ENCODE assay signal across 11 cellular contexts in the genomic region with DNA sequence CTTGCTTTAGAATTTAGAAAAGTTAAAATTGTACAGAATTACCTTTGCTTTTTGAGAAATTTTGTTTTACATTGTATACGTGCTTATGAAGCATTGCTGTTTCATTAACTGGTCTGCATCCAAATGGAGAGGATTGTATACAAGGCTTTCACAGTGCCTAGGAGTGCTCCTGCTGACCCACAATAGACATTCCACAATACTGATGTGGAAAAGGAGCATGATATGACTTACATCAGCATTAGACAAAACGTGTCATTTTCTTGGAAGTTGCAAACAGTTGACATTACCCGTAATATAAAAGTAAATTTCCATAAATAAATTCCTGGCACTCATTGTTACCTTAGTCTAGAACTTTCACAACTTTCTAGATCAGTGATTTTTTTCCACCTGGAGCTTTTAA. TPM values are rescaled to one million over a fixed set of nuclear protein-coding genes. Genes with fewer than 3 reads are reported as not detected.
DNase-seq lines count a peak whose midpoint lies in the region; ATAC-seq and TF ChIP-seq lines count a peak whose summit lies in the region.
"Had no signal": no experiment of that assay in that cellular context is flagged by ENCODE, and none has a peak within 500 bp of the region (broad histone marks: within the 10 kb centered on the region; RNA-seq: fewer than 3 reads in every experiment).

No MANE protein-coding gene starts in this region.

- H3K27ac Mint-ChIP-seq in naive thymus-derived CD4-positive, alpha-beta T cell: no peak overlapping the region

- H3K36me3 Mint-ChIP-seq in naive thymus-derived CD4-positive, alpha-beta T cell: peaks cover 0 to 4% (median 0%) of the 10 kb centered on the region in 5 donors

- H3K4me3 Mint-ChIP-seq in naive thymus-derived CD4-positive, alpha-beta T cell: peak overlapping the region in 2 of 10 donors; percentile 5 to 72

- H2AFZ ChIP-seq in smooth muscle cell (ENCODE audit: low read depth): no peak overlapping the region

- DNase-seq in foreskin fibroblast (peak in 1 of 2 donors; percentile 23), smooth muscle cell (lab: John Stamatoyannopoulos, UW; ENCODE audit: unreplicated experiment) (no peak), NCI-H1092 treated with DMSO at 0.1 percent for 48 hours (lab: John Stamatoyannopoulos, UW) (no peak)
- DNase-seq in naive thymus-derived CD4-positive, alpha-beta T cell: no peak
- DNase-seq: adrenal gland, DMS53, Peyer's patch, uterus had no signal

- H3K9me3 ChIP-seq in HEK293 (ENCODE audit: control insufficient read depth, insufficient read depth, low read depth, low read length): no peaks in the 10 kb centered on the region
- H3K9me3 ChIP-seq in smooth muscle cell (replicated peaks; ENCODE audit: low read depth): no peaks in the 10 kb centered on the region
- no peaks in the 10 kb centered on the region for H3K9me3 ChIP-seq in naive thymus-derived CD4-positive, alpha-beta T cell (ENCODE audit: control insufficient read depth in 2 of 3, low read length in 3 of 3)
- H3K9me3 ChIP-seq: adrenal gland, Peyer's patch, uterus had no signal

- POLR2A ChIA-PET in HEK293 (lab: Yijun Ruan, JAX): no interaction called here
- POLR2A ChIA-PET in naive thymus-derived CD4-positive, alpha-beta T cell (lab: Charles Lee): no interaction called here

- intact Hi-C loops in naive thymus-derived CD4-positive, alpha-beta T cell (cut with micrococcal nuclease): no loop called here

- H3K27me3 Mint-ChIP-seq in naive thymus-derived CD4-positive, alpha-beta T cell: peaks cover 33 to 54% (median 51%) of the 10 kb centered on the region in 5 donors

- no peak for ATAC-seq in GM18858 (IDR thresholded peaks at IDR 0.05; ENCODE audit: unreplicated experiment)
- ATAC-seq in naive thymus-derived CD4-positive, alpha-beta T cell: no peak

- H3K4me1 ChIP-seq in HEK293 (ENCODE audit: control insufficient read depth, insufficient read depth, low read length): peaks cover 19% of the 10 kb centered on the region
- H3K4me1 ChIP-seq in smooth muscle cell (ENCODE audit: low read depth): peaks cover 19% of the 10 kb centered on the region
- H3K4me1 ChIP-seq in naive thymus-derived CD4-positive, alpha-beta T cell (ENCODE audit: control insufficient read depth in 2 of 2, insufficient read depth in 2 of 2, low read length in 2 of 2): no peaks in the 10 kb centered on the region
- H3K4me1 ChIP-seq: uterus had no signal

- H3K4me1 Mint-ChIP-seq in naive thymus-derived CD4-positive, alpha-beta T cell: peaks cover 4 to 17% (median 10%) of the 10 kb centered on the region in 7 donors

- no peak overlapping the region for H3K9ac ChIP-seq in smooth muscle cell (ENCODE audit: low read depth)

- CTCF ChIA-PET in HEK293 (lab: Yijun Ruan, JAX): no interaction called here
- CTCF ChIA-PET in naive thymus-derived CD4-positive, alpha-beta T cell (lab: Charles Lee): no interaction called here

- no peaks in the 10 kb centered on the region; a peak in 1 of 3 replicates for H3K36me3 ChIP-seq in HEK293 (ENCODE audit: control insufficient read depth in 2 of 2, insufficient read depth in 1 of 2, low read length in 2 of 2)
- no peaks in the 10 kb centered on the region for H3K36me3 ChIP-seq in smooth muscle cell (ENCODE audit: low read depth)
- H3K36me3 ChIP-seq in naive thymus-derived CD4-positive, alpha-beta T cell (ENCODE audit: control insufficient read depth in 2 of 3, insufficient read depth in 3 of 3, low read length in 3 of 3): no peaks in the 10 kb centered on the region
- H3K36me3 ChIP-seq: adrenal gland, Peyer's patch, uterus had no signal

- H4K20me1 ChIP-seq in smooth muscle cell (ENCODE audit: low read depth): peaks cover 30% of the 10 kb centered on the region

- no peaks in the 10 kb centered on the region for H3K27me3 ChIP-seq in smooth muscle cell (ENCODE audit: low read depth)
- H3K27me3 ChIP-seq in naive thymus-derived CD4-positive, alpha-beta T cell (ENCODE audit: control insufficient read depth in 2 of 2, insufficient read depth in 2 of 2, low read length in 2 of 2): no peaks in the 10 kb centered on the region
- H3K27me3 ChIP-seq: adrenal gland, Peyer's patch, uterus had no signal

- peak overlapping the region; percentile 97 for H3K4me2 ChIP-seq in smooth muscle cell

- TF ChIP-seq CTCF in HEK293 (tag by site-specific recombination; IDR thresholded peaks at IDR 0.05): no peak
- no peak for TF ChIP-seq CTCF in WI38 (IDR thresholded peaks at IDR 0.05; ENCODE audit: low read depth, low read length)
- TF ChIP-seq CTCF in foreskin fibroblast (IDR thresholded peaks at IDR 0.05; ENCODE audit: low read depth, low read length): no peak
- no peak for TF ChIP-seq CTCF in smooth muscle cell (IDR thresholded peaks at IDR 0.05; ENCODE audit: borderline replicate concordance, insufficient read depth, poor library complexity, severe bottlenecking)

- H3K27ac ChIP-seq in HEK293 (ENCODE audit: extremely low read depth, low read depth, low read length) (no peak overlapping the region), smooth muscle cell (ENCODE audit: low read depth) (no peak overlapping the region)
- H3K27ac ChIP-seq in naive thymus-derived CD4-positive, alpha-beta T cell (ENCODE audit: low read depth, low read length): no peak overlapping the region
- H3K27ac ChIP-seq: adrenal gland, Peyer's patch, uterus had no signal

- 34% methylated on average over 3 of the region's 3 CpGs for WGBS in smooth muscle cell (ENCODE audit: low lambda C conversion rate)

- peak overlapping the region; percentile 88 for H3K4me3 ChIP-seq in HEK293 (ENCODE audit: low read depth, low read length)
- H3K4me3 ChIP-seq in WI38 (ENCODE audit: low read depth, low read length): peak overlapping the region; percentile 95
- H3K4me3 ChIP-seq in foreskin fibroblast (ENCODE audit: low read depth in 1 of 2, low read length in 2 of 2): peak overlapping the region; percentile 86 to 94
- H3K4me3 ChIP-seq in smooth muscle cell: peak overlapping the region; percentile 87
- H3K4me3 ChIP-seq in naive thymus-derived CD4-positive, alpha-beta T cell (ENCODE audit: low read length): no peak overlapping the region

- H3F3A ChIP-seq in smooth muscle cell (ENCODE audit: low read depth): peaks cover 21% of the 10 kb centered on the region

- H3K9me3 Mint-ChIP-seq in naive thymus-derived CD4-positive, alpha-beta T cell: peaks cover 0 to 12% (median 4%) of the 10 kb centered on the region in 11 donors

- H3K79me2 ChIP-seq in smooth muscle cell (ENCODE audit: low read depth): peaks cover 34% of the 10 kb centered on the region

TF ChIP-seq in HEK293, 187 proteins besides CTCF, POLR2A, EP300 and RAD21:
- TF ChIP-seq ZBTB7A (tag by site-specific recombination; IDR thresholded peaks at IDR 0.05; ENCODE audit: low read depth): no peak
- 0 out of 2 replicates have a peak, but pooled peaks have one; percentile 13 for TF ChIP-seq IKZF3 (tag by site-specific recombination; IDR thresholded peaks at IDR 0.05)

RNA-seq across cellular contexts. Expression of gene PRKD1, which starts 1.9 kb away (rescaled TPM):
- total RNA-seq in smooth muscle cell: 4.8 and 7.2 TPM in 2 replicates
- 3.7 and 5.6 TPM in 2 replicates for polyA plus RNA-seq in smooth muscle cell
- total RNA-seq in naive thymus-derived CD4-positive, alpha-beta T cell: not detected
- polyA plus RNA-seq in naive thymus-derived CD4-positive, alpha-beta T cell: not detected
